Comparison of ENCODE assay signal across 8 cellular contexts in the genomic region with DNA sequence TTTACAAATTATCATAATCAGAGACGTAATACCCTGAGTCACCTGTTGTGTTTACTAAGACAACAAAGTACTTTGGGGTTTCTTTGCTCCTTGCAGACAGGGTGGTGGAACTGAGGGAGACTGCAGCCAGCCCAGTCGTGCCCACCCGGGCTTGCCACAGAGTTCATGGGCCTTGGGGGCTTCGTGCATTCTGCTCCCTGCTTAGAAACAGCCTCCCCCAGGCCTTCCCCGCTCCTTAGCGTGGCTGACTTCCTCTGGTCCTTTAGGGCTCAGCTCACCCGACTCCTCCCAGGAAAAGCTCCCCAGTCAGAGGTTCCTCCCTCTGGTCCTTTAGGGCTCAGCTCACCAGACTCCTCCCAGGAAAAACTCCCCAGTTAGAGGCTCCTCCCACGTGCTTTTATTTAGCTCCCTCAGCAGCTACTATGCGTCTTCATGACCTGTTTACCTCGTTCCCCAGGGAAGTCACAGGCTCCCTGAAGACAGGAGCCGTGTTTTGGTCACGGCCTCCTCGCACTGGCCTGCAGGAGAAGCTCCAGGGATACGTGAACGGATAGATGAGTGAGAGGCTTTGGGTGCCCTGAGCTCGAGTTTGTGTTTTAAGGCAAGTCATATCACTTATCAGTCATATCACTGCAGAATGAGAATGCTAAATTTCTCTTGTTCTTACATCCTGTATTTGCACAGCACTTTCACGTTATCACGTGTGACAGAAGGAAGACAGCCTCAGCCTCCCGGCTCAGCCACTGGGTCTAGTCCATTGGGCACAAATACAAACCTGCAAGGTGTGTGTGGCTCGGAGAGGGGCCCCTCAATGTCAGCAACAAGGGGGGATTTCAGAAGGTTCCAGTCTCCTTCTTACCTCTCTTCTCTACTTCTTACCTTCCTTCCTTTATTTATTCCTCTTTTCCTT. TPM values are rescaled to one million over a fixed set of nuclear protein-coding genes. Genes with fewer than 3 reads are reported as not detected.
DNase-seq lines count a peak whose midpoint lies in the region; ATAC-seq, FAIRE-seq and TF ChIP-seq lines count a peak whose summit lies in the region.

No MANE protein-coding gene starts in this region.

- no peak overlapping the region for H3K14ac ChIP-seq in H1 (ENCODE audit: insufficient read length)

- H3K4me1 ChIP-seq in HCT116 (ENCODE audit: control insufficient read depth in 1 of 2, insufficient read depth in 2 of 2, low read length in 2 of 2) (peaks cover 0 to 2% of the 10 kb centered on the region in 2 experiments; a peak in 1 of 4 replicates), Peyer's patch (peaks cover 0 to 11% (median 2%) of the 10 kb centered on the region in 4 donors), H1 (replicated peaks in 1 of 4; ENCODE audit: control insufficient read depth in 3 of 4, insufficient read depth in 4 of 4, low read length in 3 of 4) (no peaks in the 10 kb centered on the region)

- ATAC-seq in HCT116, result peak; percentile 93

- H3K4me2 ChIP-seq in HCT116 (ENCODE audit: low read length) (no peak overlapping the region), H1 (ENCODE audit: insufficient read depth in 1 of 2, low read depth in 2 of 2, low read length in 2 of 2) (no peak overlapping the region)

- TF ChIP-seq RAD21 in HCT116 (IDR thresholded peaks at IDR 0.05; ENCODE audit: low read depth), result no peak
- TF ChIP-seq RAD21 in H1 (IDR thresholded peaks at IDR 0.05 in 1 of 2, conservative IDR thresholded peaks at IDR 0.05 in 1 of 2; ENCODE audit: low read depth in 2 of 2, low read length in 2 of 2), result no peak

- H2BK120ac ChIP-seq in H1 (replicated peaks; ENCODE audit: low read depth, low read length), result no peak overlapping the region

- no peaks in the 10 kb centered on the region for H3K36me3 Mint-ChIP-seq in stimulated activated naive CD8-positive, alpha-beta T cell treated with anti-CD3 and anti-CD28 coated beads, Interleukin-15, Interleukin-2, amounts not matched to agents 100 ng/mL and 50 ng/mL, for 24 hours (ENCODE audit: low read depth)

- no peak overlapping the region for H4K91ac ChIP-seq in H1 (replicated peaks; ENCODE audit: insufficient read length, low read length)

- 76% methylated on average over 20 of the region's 20 CpGs; no CpG with 5 or more reads in 1 of the 2 experiments for WGBS in H1 (ENCODE audit: extremely low coverage in 1 of 2, insufficient coverage in 1 of 2, insufficient read length in 1 of 2, insufficient replicate concordance in 2 of 2, low coverage in 1 of 2, low lambda C conversion rate in 2 of 2, missing lambda C conversion rate in 1 of 2), 2 experiments

- H4K5ac ChIP-seq in H1 (ENCODE audit: insufficient read length, low read depth, low read length), result no peak overlapping the region

- TF ChIP-seq POLR2A in HCT116 (IDR thresholded peaks at IDR 0.05; ENCODE audit: borderline replicate concordance, extremely low read depth, insufficient read depth, insufficient read length) (no peak), Peyer's patch (IDR thresholded peaks at IDR 0.05) (no peak), H1 (IDR thresholded peaks at IDR 0.05; ENCODE audit: control extremely low read depth in 1 of 2, low read depth in 2 of 2, low read length in 2 of 2) (no peak)

- H2BK15ac ChIP-seq in H1 (ENCODE audit: low read length), result 0 out of 2 replicates have a peak overlapping the region, but pooled peaks have one; percentile 81

- H3K4me1 Mint-ChIP-seq in stimulated activated naive CD8-positive, alpha-beta T cell treated with anti-CD3 and anti-CD28 coated beads, Interleukin-15, Interleukin-2, amounts not matched to agents 100 ng/mL and 50 ng/mL, for 24 hours (ENCODE audit: low read depth), result peaks cover 35% of the 10 kb centered on the region

- RAD21 ChIA-PET in HCT116 (lab: Charles Lee; ENCODE audit: low non-redundant PET in 1 of 2, low total read pairs in 2 of 2, uncharacterized antibody in 2 of 2, unreplicated experiment in 2 of 2), result no interaction called here

- DNase-seq in ELF-1 (ENCODE audit: low read depth, low spot score), result peak; percentile 3
- no peak for DNase-seq in HCT116 (ENCODE audit: low read depth, low spot score)
- peak in 1 of 3 donors; percentile 31 for DNase-seq in Peyer's patch
- DNase-seq in H1 (ENCODE audit: low read depth in 1 of 2, low spot score in 2 of 2), result no peak
- DNase-seq in HEK293T (ENCODE audit: extremely low spot score), result no peak
- no peak for DNase-seq in NCI-H1092 (lab: John Stamatoyannopoulos, UW)
- DNase-seq in SW 1271 (lab: John Stamatoyannopoulos, UW), result no peak

- no peak for TF ChIP-seq CTCF in HCT116 (IDR thresholded peaks at IDR 0.05 in 2 of 3, conservative IDR thresholded peaks at IDR 0.05 in 1 of 3; ENCODE audit: borderline replicate concordance in 1 of 3, insufficient read depth in 1 of 3, low read depth in 2 of 3, low read length in 2 of 3)
- TF ChIP-seq CTCF in Peyer's patch (IDR thresholded peaks at IDR 0.05), result no peak
- no peak for TF ChIP-seq CTCF in H1 (IDR thresholded peaks at IDR 0.05; ENCODE audit: control extremely low read depth in 1 of 3, insufficient read depth in 1 of 3, low read depth in 1 of 3, low read length in 3 of 3)

- H3K4me3 ChIP-seq in HCT116 (replicated peaks in 1 of 2; ENCODE audit: low read depth in 1 of 2, low read length in 2 of 2) (no peak overlapping the region), Peyer's patch (peak overlapping the region in 1 of 4 donors; percentile 24), H1 (ENCODE audit: extremely low read depth in 1 of 4, insufficient read depth in 2 of 4, low read depth in 3 of 4, low read length in 4 of 4) (no peak overlapping the region)

- H3K79me2 ChIP-seq in HCT116 (ENCODE audit: insufficient read depth, low read length), result no peaks in the 10 kb centered on the region
- H3K79me2 ChIP-seq in H1 (ENCODE audit: control insufficient read depth in 1 of 2, insufficient read depth in 2 of 2, low read length in 2 of 2), result no peaks in the 10 kb centered on the region

- peak overlapping the region; percentile 75 for H3K27ac Mint-ChIP-seq in stimulated activated naive CD8-positive, alpha-beta T cell treated with anti-CD3 and anti-CD28 coated beads, Interleukin-15, Interleukin-2, amounts not matched to agents 100 ng/mL and 50 ng/mL, for 24 hours

- no peaks in the 10 kb centered on the region for H3K79me1 ChIP-seq in H1 (ENCODE audit: low read depth, low read length)

- H3K56ac ChIP-seq in H1 (replicated peaks; ENCODE audit: insufficient read length, low read depth, low read length), result no peak overlapping the region

- H3K9ac ChIP-seq in HCT116 (ENCODE audit: low read length) (no peak overlapping the region), H1 (replicated peaks in 1 of 4; ENCODE audit: extremely low read depth in 1 of 4, low read depth in 3 of 4, low read length in 3 of 4) (no peak overlapping the region)

- no peaks in the 10 kb centered on the region for H3K9me3 ChIP-seq in HCT116 (ENCODE audit: control insufficient read depth in 1 of 2, insufficient read depth in 1 of 2, low read depth in 1 of 2, low read length in 2 of 2)
- H3K9me3 ChIP-seq in Peyer's patch, result no peaks in the 10 kb centered on the region
- H3K9me3 ChIP-seq in H1 (ENCODE audit: insufficient read depth in 2 of 2, low read depth in 1 of 2, low read length in 1 of 2), result peaks cover 25 to 56% of the 10 kb centered on the region in 2 experiments

- H2BK12ac ChIP-seq in H1 (ENCODE audit: low read depth, low read length), result peak overlapping the region; percentile 50; the same call in 1 of the 2 replicates

- 0 out of 2 replicates have a peak overlapping the region, but pooled peaks have one; percentile 35 for H2BK5ac ChIP-seq in H1 (ENCODE audit: low read depth, low read length)

- H2AFZ ChIP-seq in HCT116 (ENCODE audit: low read depth, low read length, poor library complexity, severe bottlenecking) (no peak overlapping the region), H1 (ENCODE audit: low read length) (no peak overlapping the region)

- H3K27me3 Mint-ChIP-seq in stimulated activated naive CD8-positive, alpha-beta T cell treated with anti-CD3 and anti-CD28 coated beads, Interleukin-15, Interleukin-2, amounts not matched to agents 100 ng/mL and 50 ng/mL, for 24 hours, result no peaks in the 10 kb centered on the region

- H3K9me2 ChIP-seq in HCT116 (ENCODE audit: insufficient read depth), result no peaks in the 10 kb centered on the region

- 0 out of 2 replicates have a peak, but pooled peaks cover 4% of the 10 kb centered on the region for H3K27me3 ChIP-seq in HCT116 (ENCODE audit: insufficient read depth, low read length)
- no peaks in the 10 kb centered on the region for H3K27me3 ChIP-seq in Peyer's patch
- no peaks in the 10 kb centered on the region for H3K27me3 ChIP-seq in H1 (replicated peaks in 1 of 4; ENCODE audit: control insufficient read depth in 3 of 4, extremely low read depth in 1 of 4, insufficient read depth in 3 of 4, low read length in 3 of 4)

- H3K4me3 Mint-ChIP-seq in stimulated activated naive CD8-positive, alpha-beta T cell treated with anti-CD3 and anti-CD28 coated beads, Interleukin-15, Interleukin-2, amounts not matched to agents 100 ng/mL and 50 ng/mL, for 24 hours, result peak overlapping the region; percentile 51

- H3K36me3 ChIP-seq in HCT116 (ENCODE audit: control insufficient read depth in 1 of 2, insufficient read depth in 2 of 2, low read length in 2 of 2) (no peaks in the 10 kb centered on the region), Peyer's patch (no peaks in the 10 kb centered on the region), H1 (ENCODE audit: control insufficient read depth in 2 of 4, insufficient read depth in 4 of 4, low read length in 3 of 4) (no peaks in the 10 kb centered on the region; a peak in 2 of 8 replicates)

- H3K23me2 ChIP-seq in H1 (ENCODE audit: low read depth, low read length), result no peaks in the 10 kb centered on the region

- CTCF ChIA-PET in HCT116 (lab: Charles Lee), result no interaction called here
- CTCF ChIA-PET in H1 (lab: Charles Lee; ENCODE audit: partially characterized antibody), result interaction anchor here (0.6 to 0.7 kb wide), 2 partner anchors 75 to 415 kb away, joined by 3 read pairs; no protein-coding TSS in a partner anchor
- CTCF ChIA-PET in HEK293T (lab: Yijun Ruan, JAX), result no interaction called here

- no peak for FAIRE-seq in H1 (lab: Jason Lieb, UNC)

- no peak overlapping the region for H2BK20ac ChIP-seq in H1 (ENCODE audit: low read length)

- no peaks in the 10 kb centered on the region for H4K20me1 ChIP-seq in HCT116 (ENCODE audit: insufficient read depth)
- H4K20me1 ChIP-seq in H1 (replicated peaks in 1 of 2; ENCODE audit: control insufficient read depth in 1 of 2, insufficient read depth in 2 of 2, low read length in 2 of 2), result no peaks in the 10 kb centered on the region

- no peak overlapping the region for H3K27ac ChIP-seq in HCT116 (ENCODE audit: low read depth, low read length)
- peak overlapping the region; percentile 16 to 50 (median 42) for H3K27ac ChIP-seq in Peyer's patch
- H3K27ac ChIP-seq in H1 (ENCODE audit: low read depth, low read length), result no peak overlapping the region

- H3K18ac ChIP-seq in H1 (ENCODE audit: extremely low read depth, low read length), result no peak overlapping the region; the same call in 1 of the 2 replicates

- no TSS peak for BruUV-seq in HCT116 (replicated peaks; lab: Mats Ljungman, UMichigan)

- intact Hi-C loops in HCT116 (cut with micrococcal nuclease), result loop anchor here (5.0 kb wide), 1 partner anchor 220 kb away; no protein-coding TSS in a partner anchor

- H3K4ac ChIP-seq in H1 (replicated peaks; ENCODE audit: insufficient read length, low read depth, low read length), result no peak overlapping the region

- H3K23ac ChIP-seq in H1 (ENCODE audit: insufficient read length), result no peak overlapping the region

- no peak for TF ChIP-seq EP300 in H1 (IDR thresholded peaks at IDR 0.05; ENCODE audit: borderline replicate concordance in 1 of 2, low read depth in 2 of 2, low read length in 2 of 2)

- H4K8ac ChIP-seq in H1 (ENCODE audit: extremely low read depth, insufficient read depth, low read length), result peak overlapping the region; percentile 53; the same call in 1 of the 2 replicates

- POLR2A ChIA-PET in HCT116 (lab: Charles Lee) (no interaction called here), H1 (lab: Charles Lee; ENCODE audit: partially characterized antibody) (no interaction called here), HEK293T (lab: Yijun Ruan, JAX) (no interaction called here)

- H3K9me3 Mint-ChIP-seq in stimulated activated naive CD8-positive, alpha-beta T cell treated with anti-CD3 and anti-CD28 coated beads, Interleukin-15, Interleukin-2, amounts not matched to agents 100 ng/mL and 50 ng/mL, for 24 hours, result no peaks in the 10 kb centered on the region

- no peak overlapping the region for H2AK5ac ChIP-seq in H1 (ENCODE audit: low read depth, low read length)

RNA-seq across cellular contexts. Expression of gene VIPR2, which starts 52.7 kb away (rescaled TPM):
- total RNA-seq in HCT116 (2021; ENCODE audit: unreplicated experiment), result 0.10 TPM
- 0.09 TPM in 1 of 2 replicates, not detected in the other for polyA plus RNA-seq in HCT116 (2012)
- total RNA-seq in Peyer's patch, result 1 to 10 TPM in 3 of 4 donors, under 1 TPM in 1; 0.53 to 2.5 (median 1.8) TPM
- total RNA-seq in H1 (2021; fragmentation: NEBNext Ultra II Directional; extraction: Animal tissue kit (Norgen Biotek cat#: 25700)), result 2.4 and 3.1 TPM in 2 replicates
- polyA plus RNA-seq in H1 (2011; rRNA removed), result 6.3 and 10.9 TPM in 2 replicates
- polyA plus RNA-seq in H1 (2011; cell fraction: cytosol; rRNA removed), result 5.6 TPM
- polyA plus RNA-seq in H1 (2011; cell fraction: nucleus; rRNA removed), result 18.0 TPM
- 2.4 to 3.1 TPM (median 2.7 TPM) in 4 replicates for polyA plus RNA-seq in H1 (2012, experiment 1 of 2)
- 2.0 TPM for polyA plus RNA-seq in H1 (2012, experiment 2 of 2)
- 1.1 TPM for polyA plus RNA-seq in H1 (2013, experiment 1 of 2)
- polyA plus RNA-seq in H1 (2013, experiment 2 of 2), result 1.0 TPM
- 7.9 and 10.8 TPM in 2 replicates for polyA minus RNA-seq in H1 (2011; rRNA and poly(A)+ RNA removed)
- 2.7 TPM for polyA minus RNA-seq in H1 (2011; cell fraction: cytosol; rRNA and poly(A)+ RNA removed)
- polyA minus RNA-seq in H1 (2011; cell fraction: nucleus; rRNA and poly(A)+ RNA removed), result 8.9 TPM

Comparison
In these comparisons a context has a peak if more than half of its experiments do, and no peak if none do; other contexts are left out.
1. H3K27ac ChIP-seq: peak in Peyer's patch (4 of 4); none in HCT116 (single experiment) and H1 (single experiment).